In the genomic region with DNA sequence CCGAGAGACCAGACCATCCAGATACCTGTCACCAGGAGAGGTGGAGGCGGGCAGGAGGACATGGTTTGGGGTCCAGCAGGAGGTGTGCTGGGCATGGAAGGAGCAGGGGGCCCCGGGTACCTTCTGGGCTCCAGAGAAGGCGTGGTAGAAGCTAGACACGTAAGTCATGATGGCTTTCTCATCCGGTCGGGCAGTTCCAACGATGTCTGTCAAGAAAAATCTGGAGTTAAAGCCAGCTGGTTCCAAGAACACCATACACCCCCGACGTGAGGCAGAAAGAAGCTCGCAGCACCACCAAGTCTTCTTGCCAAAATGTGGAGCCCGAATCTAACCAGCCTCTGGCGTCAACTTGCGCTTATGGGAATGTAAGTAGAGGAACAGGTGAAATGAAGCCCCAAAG, we compare ENCODE assay signal across 17 cellular contexts.
"Had no signal": no experiment of that assay in that cellular context is flagged by ENCODE, and none has a peak within 500 bp of the region (broad histone marks: within the 10 kb centered on the region; RNA-seq: fewer than 3 reads in every experiment).

No MANE protein-coding gene starts in this region.

- H3K36me3 Mint-ChIP-seq: natural killer cell had no signal

- H3K4me3 ChIP-seq: cardiac muscle cell, left ventricle myocardium inferior, mucosa of descending colon, SJSA1, suprapubic skin had no signal

- H3K27me3 Mint-ChIP-seq: activated naive CD8-positive, alpha-beta T cell treated with anti-CD3 and anti-CD28 coated beads, Interleukin-2, amount 50 U/mL, for 24 hours had no signal

- H3K27me3 ChIP-seq: cardiac muscle cell, SJSA1, suprapubic skin had no signal

- H3K27ac Mint-ChIP-seq: activated B cell treated with CpG ODN at 0.5 μM for 24 hours; activated naive CD8-positive, alpha-beta T cell treated with anti-CD3 and anti-CD28 coated beads, Interleukin-2, amount 50 U/mL, for 24 hours; memory B cell; natural killer cell had no signal

- H3K4me1 ChIP-seq: left ventricle myocardium inferior, SJSA1 had no signal

- H3K4me1 Mint-ChIP-seq: activated B cell treated with CpG ODN at 0.5 μM for 24 hours had no signal

- H3K9me3 Mint-ChIP-seq: activated B cell treated with CpG ODN at 0.5 μM for 24 hours; activated naive CD8-positive, alpha-beta T cell treated with anti-CD3 and anti-CD28 coated beads, Interleukin-2, amount 50 U/mL, for 24 hours; memory B cell had no signal

- H3K9me3 ChIP-seq: left ventricle myocardium inferior, mucosa of descending colon, SJSA1, suprapubic skin had no signal

- H3K27ac ChIP-seq: cardiac muscle cell, left ventricle myocardium inferior, SJSA1, suprapubic skin had no signal

- H3K4me3 Mint-ChIP-seq: activated B cell treated with CpG ODN at 0.5 μM for 24 hours; activated naive CD8-positive, alpha-beta T cell treated with anti-CD3 and anti-CD28 coated beads, Interleukin-2, amount 50 U/mL, for 24 hours; memory B cell; natural killer cell had no signal

- DNase-seq: activated B cell treated with CpG ODN at 0.5 μM for 24 hours; activated CD4-positive, alpha-beta T cell treated with anti-CD3 and anti-CD28 coated beads for 48 hours; activated naive CD4-positive, alpha-beta T cell; activated naive CD8-positive, alpha-beta T cell treated with anti-CD3 and anti-CD28 coated beads, Interleukin-2, amount 50 U/mL, for 24 hours; erythroblast; hypothalamus; left ventricle myocardium inferior; mucosa of descending colon; natural killer cell; stimulated activated CD4-positive, alpha-beta T cell treated with anti-CD3 and anti-CD28 coated beads, Interleukin-15, amount 100 ng/mL, for 24 hours; stimulated activated CD4-positive, alpha-beta T cell treated with anti-CD3 and anti-CD28 coated beads, Interleukin-4, amount 100 ng/mL, for 1 hour; stimulated activated naive CD4-positive, alpha-beta T cell; SW 1271 had no signal

- ATAC-seq: activated naive CD8-positive, alpha-beta T cell treated with anti-CD3 and anti-CD28 coated beads, Interleukin-2, amount 50 U/mL, for 24 hours; mucosa of descending colon; natural killer cell had no signal
